Comparison of ENCODE assay signal across 3 cellular contexts in genomic region chr6:82705579-82705978, GRCh38.
"Had no signal": no experiment of that assay in that cellular context is flagged by ENCODE, and none has a peak within 500 bp of the region (broad histone marks: within the 10 kb centered on the region; RNA-seq: fewer than 3 reads in every experiment).

No MANE protein-coding gene starts in this region.

- DNase-seq: GDM1, GF-D8 had no signal

- H3K4me3 ChIP-seq: GM12878 had no signal
